17 cellular contexts compared by ENCODE assay signal in the genomic region with DNA sequence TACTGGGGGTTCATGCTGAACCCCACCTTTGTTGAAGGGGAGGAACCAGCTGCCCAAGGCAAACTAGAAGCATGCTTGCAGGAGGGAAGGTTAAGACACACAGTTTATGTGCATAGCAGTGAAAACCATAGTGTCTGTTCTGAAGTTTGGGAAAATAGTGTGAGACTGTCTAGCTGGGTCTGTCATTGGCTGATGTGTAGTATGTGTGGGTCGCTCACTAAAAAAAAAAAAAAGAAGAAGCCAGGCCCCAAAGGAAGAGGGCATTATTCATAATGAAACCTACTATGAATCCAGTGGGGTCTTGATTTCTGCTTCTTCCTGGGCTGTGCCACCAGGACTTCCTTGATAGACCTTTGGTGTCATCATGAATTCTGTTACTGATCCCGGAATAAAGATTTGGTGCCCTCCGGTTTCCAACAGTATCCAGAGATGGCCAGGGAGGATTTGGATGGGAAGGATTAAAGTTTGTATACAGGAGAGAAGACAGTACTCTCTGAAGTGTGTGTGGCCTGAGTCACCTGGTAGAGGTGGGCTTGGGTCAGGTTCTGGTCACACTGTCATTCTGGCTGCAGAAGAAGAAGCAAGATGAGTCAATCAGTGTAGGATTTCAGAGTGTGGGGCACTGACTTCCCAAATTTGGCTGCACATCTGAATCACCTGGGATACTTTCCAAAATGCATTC.
DNase-seq lines count a peak whose midpoint lies in the region; ATAC-seq, FAIRE-seq and TF ChIP-seq lines count a peak whose summit lies in the region.
"Had no signal": no experiment of that assay in that cellular context is flagged by ENCODE, and none has a peak within 500 bp of the region (broad histone marks: within the 10 kb centered on the region; RNA-seq: fewer than 3 reads in every experiment).

No MANE protein-coding gene starts in this region.

- H3K4me3 ChIP-seq in SK-N-SH (ENCODE audit: low read depth in 2 of 2, low read length in 1 of 2) (no peak overlapping the region), skeletal muscle satellite cell (ENCODE audit: low read length) (no peak overlapping the region)
- H3K4me3 ChIP-seq: skin epidermis, upper lobe of left lung had no signal

- H3K4me3 Mint-ChIP-seq in activated CD4-positive, alpha-beta T cell treated with anti-CD3 and anti-CD28 coated beads for 36 hours: no peak overlapping the region

- H3K9me3 Mint-ChIP-seq in activated CD4-positive, alpha-beta T cell treated with anti-CD3 and anti-CD28 coated beads for 36 hours (ENCODE audit: low read depth): no peaks in the 10 kb centered on the region

- peak; percentile 40 for ATAC-seq in activated CD4-positive, alpha-beta T cell treated with anti-CD3 and anti-CD28 coated beads for 36 hours
- no peak for ATAC-seq in HG03196 (IDR thresholded peaks at IDR 0.05; ENCODE audit: unreplicated experiment)
- ATAC-seq: Right ventricle myocardium inferior had no signal

- POLR2A ChIA-PET in activated CD4-positive, alpha-beta T cell treated with anti-CD3 and anti-CD28 coated beads for 36 hours (lab: Charles Lee): interaction anchor here (1.0 kb wide), 1 partner anchor 133 kb away, joined by 3 read pairs; no protein-coding TSS in a partner anchor
- POLR2A ChIA-PET in SK-N-SH (lab: Yijun Ruan, JAX): no interaction called here

- DNase-seq in activated CD4-positive, alpha-beta T cell treated with anti-CD3 and anti-CD28 coated beads for 36 hours: no peak
- no peak for DNase-seq in activated CD4-positive, alpha-beta T cell treated with anti-CD3 and anti-CD28 coated beads, Interleukin-2, amount 50 U/mL, for 48 hours
- DNase-seq in SK-N-SH: no peak
- DNase-seq in frontal cortex (ENCODE audit: low spot score in 2 of 2): no peak
- DNase-seq in NCI-H1694 (lab: John Stamatoyannopoulos, UW): no peak
- DNase-seq: 8988T, Calu3, kidney, NCI-H1417 treated with DMSO at 0.1 percent for 48 hours, NCI-H748 treated with DMSO at 0.1 percent for 48 hours, upper lobe of left lung had no signal

- H3K9ac ChIP-seq in SK-N-SH (no peak overlapping the region), skeletal muscle satellite cell (ENCODE audit: low read depth, low read length) (no peak overlapping the region)

- H3K36me3 Mint-ChIP-seq in activated CD4-positive, alpha-beta T cell treated with anti-CD3 and anti-CD28 coated beads for 36 hours (ENCODE audit: low read depth): peaks cover 34% of the 10 kb centered on the region

- no peak for TF ChIP-seq RAD21 in SK-N-SH (IDR thresholded peaks at IDR 0.05; ENCODE audit: low read length)

- no peak for FAIRE-seq in frontal cortex (lab: Jason Lieb, UNC)
- FAIRE-seq: kidney had no signal

- WGBS in SK-N-SH (ENCODE audit: low lambda C conversion rate): 100% methylated on average over 3 of the region's 3 CpGs

- no peak for TF ChIP-seq EP300 in SK-N-SH (IDR thresholded peaks at IDR 0.05; ENCODE audit: borderline replicate concordance in 1 of 2, low read depth in 1 of 2, low read length in 1 of 2)

- peaks cover 8 to 16% of the 10 kb centered on the region in 2 experiments for H3K36me3 ChIP-seq in SK-N-SH (replicated peaks in 1 of 2; ENCODE audit: control insufficient read depth in 1 of 2, insufficient read depth in 2 of 2, low read length in 1 of 2)
- H3K36me3 ChIP-seq in skeletal muscle satellite cell (ENCODE audit: insufficient read depth, low read length): no peaks in the 10 kb centered on the region
- H3K36me3 ChIP-seq: upper lobe of left lung had no signal

- no peaks in the 10 kb centered on the region for H3K27me3 Mint-ChIP-seq in activated CD4-positive, alpha-beta T cell treated with anti-CD3 and anti-CD28 coated beads for 36 hours

- H3K9me2 ChIP-seq in SK-N-SH: no peaks in the 10 kb centered on the region

- peaks cover 58% of the 10 kb centered on the region for H4K20me1 ChIP-seq in SK-N-SH (ENCODE audit: insufficient read depth)

- H3K27ac ChIP-seq in SK-N-SH (ENCODE audit: low read depth in 2 of 2, low read length in 1 of 2): no peak overlapping the region
- peak overlapping the region; percentile 82 for H3K27ac ChIP-seq in cingulate gyrus (ENCODE audit: low read depth, low read length)
- H3K27ac ChIP-seq: skin epidermis, upper lobe of left lung, VCaP had no signal

- H3K4me2 ChIP-seq in SK-N-SH (peak overlapping the region; percentile 20), skeletal muscle satellite cell (ENCODE audit: low read length) (peak overlapping the region; percentile 35)

- TF ChIP-seq CTCF in SK-N-SH (IDR thresholded peaks at IDR 0.05): no peak

- H2AFZ ChIP-seq in SK-N-SH (ENCODE audit: low read depth): no peak overlapping the region

- peaks cover 11% of the 10 kb centered on the region for H3F3A ChIP-seq in SK-N-SH (replicated peaks; ENCODE audit: insufficient read depth)

- peaks cover 62% of the 10 kb centered on the region for H3K4me1 Mint-ChIP-seq in activated CD4-positive, alpha-beta T cell treated with anti-CD3 and anti-CD28 coated beads for 36 hours

- CTCF ChIA-PET in activated CD4-positive, alpha-beta T cell treated with anti-CD3 and anti-CD28 coated beads for 36 hours (lab: Charles Lee): interaction anchor here (0.7 to 1.3 kb wide), 4 partner anchors 27 to 733 kb away, joined by 3 read pairs; no protein-coding TSS in a partner anchor
- CTCF ChIA-PET in SK-N-SH (lab: Yijun Ruan, JAX): interaction anchor here (0.6 to 1.4 kb wide), 4 partner anchors 15 to 109 kb away, joined by 3 read pairs; no protein-coding TSS in a partner anchor

- H3K9me3 ChIP-seq in SK-N-SH (no peaks in the 10 kb centered on the region), skeletal muscle satellite cell (replicated peaks; ENCODE audit: low read length) (no peaks in the 10 kb centered on the region)
- H3K9me3 ChIP-seq: upper lobe of left lung had no signal

- H3K27ac Mint-ChIP-seq in activated CD4-positive, alpha-beta T cell treated with anti-CD3 and anti-CD28 coated beads for 36 hours: peak overlapping the region; percentile 65

- H3K79me2 ChIP-seq in SK-N-SH (ENCODE audit: insufficient read depth): peaks cover 98% of the 10 kb centered on the region

- intact Hi-C loops in activated CD4-positive, alpha-beta T cell treated with anti-CD3 and anti-CD28 coated beads for 36 hours (cut with DNase I, micrococcal nuclease): loop anchor here in 1 of 2 experiments (5.0 kb wide), 1 partner anchor 265 kb away; no protein-coding TSS in a partner anchor

- H3K4me1 ChIP-seq in SK-N-SH (ENCODE audit: control insufficient read depth in 1 of 2, insufficient read depth in 2 of 2, low read depth in 1 of 2, low read length in 1 of 2) (peaks cover 20 to 21% of the 10 kb centered on the region in 2 experiments; a peak in 3 of 4 replicates), skeletal muscle satellite cell (ENCODE audit: control insufficient read depth, insufficient read depth, low read length) (peaks cover 28% of the 10 kb centered on the region)
- H3K4me1 ChIP-seq: upper lobe of left lung had no signal

- H3K27me3 ChIP-seq in SK-N-SH (ENCODE audit: insufficient read depth): no peaks in the 10 kb centered on the region
- H3K27me3 ChIP-seq in skeletal muscle satellite cell (ENCODE audit: control insufficient read depth, insufficient read depth, low read length): no peaks in the 10 kb centered on the region
- H3K27me3 ChIP-seq: upper lobe of left lung had no signal

TF ChIP-seq in SK-N-SH, 30 proteins besides CTCF, POLR2A, EP300 and RAD21 (continues in another document):
- TF ChIP-seq SMC3 (IDR thresholded peaks at IDR 0.05; ENCODE audit: low read depth, low read length) (no peak), NRF1 (IDR thresholded peaks at IDR 0.05; ENCODE audit: low read depth, low read length) (no peak), ELF1 (IDR thresholded peaks at IDR 0.05) (no peak), FOXJ3 (CRISPR knock-in tag; IDR thresholded peaks at IDR 0.05) (no peak), FOSL2 (IDR thresholded peaks at IDR 0.05; ENCODE audit: borderline replicate concordance, low read depth) (peak; percentile 37), GABPA (IDR thresholded peaks at IDR 0.05; ENCODE audit: low read depth) (no peak), RXRA (IDR thresholded peaks at IDR 0.05; ENCODE audit: borderline replicate concordance, low read depth) (peak; percentile 29; the same call in 1 of the 2 replicates), MXI1 (IDR thresholded peaks at IDR 0.05; ENCODE audit: low read depth, low read length) (no peak), SIN3A (IDR thresholded peaks at IDR 0.05; ENCODE audit: borderline replicate concordance, low read depth, low read length) (no peak), MEF2A (IDR thresholded peaks at IDR 0.05; ENCODE audit: borderline replicate concordance, low read depth) (no peak), CHD2 (IDR thresholded peaks at IDR 0.05; ENCODE audit: low read length, partially characterized antibody) (no peak), YY1 (IDR thresholded peaks at IDR 0.05; ENCODE audit: low read depth) (no peak), RCOR1 (IDR thresholded peaks at IDR 0.05; ENCODE audit: low read length) (no peak), RFX5 (IDR thresholded peaks at IDR 0.05; ENCODE audit: low read length) (no peak), TCF12 (IDR thresholded peaks at IDR 0.05) (peak; percentile 18; the same call in 1 of the 2 replicates), JUND (IDR thresholded peaks at IDR 0.05) (no peak), TEAD4 (IDR thresholded peaks at IDR 0.05; ENCODE audit: borderline replicate concordance, insufficient read depth) (no peak), TAF1 (IDR thresholded peaks at IDR 0.05; ENCODE audit: borderline replicate concordance, low read depth, low read length) (no peak), POLR2AphosphoS5 (IDR thresholded peaks at IDR 0.05; ENCODE audit: low read depth, low read length) (no peak)
- TF ChIP-seq, protein P1, sequence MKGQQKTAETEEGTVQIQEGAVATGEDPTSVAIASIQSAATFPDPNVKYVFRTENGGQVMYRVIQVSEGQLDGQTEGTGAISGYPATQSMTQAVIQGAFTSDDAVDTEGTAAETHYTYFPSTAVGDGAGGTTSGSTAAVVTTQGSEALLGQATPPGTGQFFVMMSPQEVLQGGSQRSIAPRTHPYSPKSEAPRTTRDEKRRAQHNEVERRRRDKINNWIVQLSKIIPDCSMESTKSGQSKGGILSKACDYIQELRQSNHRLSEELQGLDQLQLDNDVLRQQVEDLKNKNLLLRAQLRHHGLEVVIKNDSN (IDR thresholded peaks at IDR 0.05; ENCODE audit: borderline replicate concordance, low read depth): no peak
- TF ChIP-seq, protein P2, sequence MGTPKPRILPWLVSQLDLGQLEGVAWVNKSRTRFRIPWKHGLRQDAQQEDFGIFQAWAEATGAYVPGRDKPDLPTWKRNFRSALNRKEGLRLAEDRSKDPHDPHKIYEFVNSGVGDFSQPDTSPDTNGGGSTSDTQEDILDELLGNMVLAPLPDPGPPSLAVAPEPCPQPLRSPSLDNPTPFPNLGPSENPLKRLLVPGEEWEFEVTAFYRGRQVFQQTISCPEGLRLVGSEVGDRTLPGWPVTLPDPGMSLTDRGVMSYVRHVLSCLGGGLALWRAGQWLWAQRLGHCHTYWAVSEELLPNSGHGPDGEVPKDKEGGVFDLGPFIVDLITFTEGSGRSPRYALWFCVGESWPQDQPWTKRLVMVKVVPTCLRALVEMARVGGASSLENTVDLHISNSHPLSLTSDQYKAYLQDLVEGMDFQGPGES (IDR thresholded peaks at IDR 0.05; ENCODE audit: low read depth, low read length): no peak
